22 cellular contexts compared by ENCODE assay signal in genomic region chr6:30155522-30156261, GRCh38. TPM values are rescaled to one million over a fixed set of nuclear protein-coding genes. Genes with fewer than 3 reads are reported as not detected.
DNase-seq lines count a peak whose midpoint lies in the region; ATAC-seq and TF ChIP-seq lines count a peak whose summit lies in the region.
"Had no signal": no experiment of that assay in that cellular context is flagged by ENCODE, and none has a peak within 500 bp of the region (broad histone marks: within the 10 kb centered on the region; RNA-seq: fewer than 3 reads in every experiment).

No MANE protein-coding gene starts in this region.

- H3K4me3 Mint-ChIP-seq in HFFc6 (peak overlapping the region; percentile 23; the same call in 1 of the 2 replicates), nephron (no peak overlapping the region)
- H3K4me3 Mint-ChIP-seq: activated CD8-positive, alpha-beta T cell treated with anti-CD3 and anti-CD28 coated beads, Interleukin-2, amount 10 ng/mL, durations not matched to agents 7 days and 5 days; activated T-cell treated with anti-CD3 and anti-CD28 coated beads, Interleukin-2, amount 50 U/mL, for 72 hours; dendritic cell treated with granulocyte-macrophage colony-stimulating factor and Interleukin-4, amounts not matched to agents 40 ng/mL and 50 ng/mL, for 4 days; nephron progenitor cell; T-helper 17 cell; WTC11 had no signal

- H3K36me3 Mint-ChIP-seq in HFFc6 (ENCODE audit: low read depth): no peaks in the 10 kb centered on the region
- H3K36me3 Mint-ChIP-seq in nephron (ENCODE audit: low read depth): no peaks in the 10 kb centered on the region
- H3K36me3 Mint-ChIP-seq: activated naive CD4-positive, alpha-beta T cell treated with anti-CD3 and anti-CD28 coated beads, Interleukin-2, amount 50 U/mL, for 72 hours; WTC11 had no signal

- H3K27ac ChIP-seq in duodenal mucosa (ENCODE audit: low read depth, low read length): peak overlapping the region; percentile 11
- H3K27ac ChIP-seq: prostate gland, testis had no signal

- H3K9ac ChIP-seq in duodenal mucosa (ENCODE audit: low read depth in 1 of 2, low read length in 2 of 2): peak overlapping the region in 1 of 2 donors; percentile 39

- H3K4me1 Mint-ChIP-seq in HFFc6 (ENCODE audit: low read depth): peaks cover 33% of the 10 kb centered on the region
- H3K4me1 Mint-ChIP-seq in nephron: peaks cover 16% of the 10 kb centered on the region
- H3K4me1 Mint-ChIP-seq: WTC11 had no signal

- H3K27ac Mint-ChIP-seq in HFFc6: no peak overlapping the region
- peak overlapping the region; percentile 72 to 82 (median 76) for H3K27ac Mint-ChIP-seq in nephron
- H3K27ac Mint-ChIP-seq: activated CD8-positive, alpha-beta T cell treated with anti-CD3 and anti-CD28 coated beads, Interleukin-2, amount 10 ng/mL, durations not matched to agents 7 days and 5 days; activated naive CD4-positive, alpha-beta T cell treated with anti-CD3 and anti-CD28 coated beads, Interleukin-2, amount 50 U/mL, for 72 hours; activated T-cell treated with anti-CD3 and anti-CD28 coated beads, Interleukin-2, amount 50 U/mL, for 72 hours; dendritic cell treated with granulocyte-macrophage colony-stimulating factor and Interleukin-4, amounts not matched to agents 40 ng/mL and 50 ng/mL, for 4 days; nephron progenitor cell; T-helper 17 cell; WTC11 had no signal

- TF ChIP-seq CTCF in HFFc6 (IDR thresholded peaks at IDR 0.05) (no peak), nephron (IDR thresholded peaks at IDR 0.05; ENCODE audit: unreplicated experiment in 3 of 3) (no peak)

- H3K4me3 ChIP-seq in duodenal mucosa (ENCODE audit: low read depth in 1 of 2, low read length in 2 of 2): no peak overlapping the region
- H3K4me3 ChIP-seq: body of pancreas, prostate gland, spleen, testis had no signal

- H3K27me3 Mint-ChIP-seq in HFFc6 (ENCODE audit: insufficient read depth) (peaks cover 29% of the 10 kb centered on the region), nephron (ENCODE audit: low read depth) (peaks cover 21% of the 10 kb centered on the region)

- no peak for ATAC-seq in HG02970 (IDR thresholded peaks at IDR 0.05; ENCODE audit: low FRiP score, unreplicated experiment)
- ATAC-seq: activated CD8-positive, alpha-beta T cell treated with anti-CD3 and anti-CD28 coated beads, Interleukin-2, amount 10 ng/mL, durations not matched to agents 7 days and 5 days; activated naive CD4-positive, alpha-beta T cell treated with anti-CD3 and anti-CD28 coated beads, Interleukin-2, amount 50 U/mL, for 72 hours; activated T-cell treated with anti-CD3 and anti-CD28 coated beads, Interleukin-2, amount 50 U/mL, for 72 hours; T-helper 17 cell; WTC11 had no signal

- peaks cover 28 to 29% of the 10 kb centered on the region in 2 donors for H3K4me1 ChIP-seq in duodenal mucosa (ENCODE audit: control insufficient read depth in 1 of 2, insufficient read depth in 2 of 2, low read length in 2 of 2)
- H3K4me1 ChIP-seq: prostate gland, testis had no signal

- H3K9me3 Mint-ChIP-seq in HFFc6: no peaks in the 10 kb centered on the region
- no peaks in the 10 kb centered on the region for H3K9me3 Mint-ChIP-seq in nephron
- H3K9me3 Mint-ChIP-seq: activated naive CD4-positive, alpha-beta T cell treated with anti-CD3 and anti-CD28 coated beads, Interleukin-2, amount 50 U/mL, for 72 hours; activated T-cell treated with anti-CD3 and anti-CD28 coated beads, Interleukin-2, amount 50 U/mL, for 72 hours; dendritic cell treated with granulocyte-macrophage colony-stimulating factor and Interleukin-4, amounts not matched to agents 40 ng/mL and 50 ng/mL, for 4 days; nephron progenitor cell; WTC11 had no signal

- H3K27me3 ChIP-seq in duodenal mucosa (ENCODE audit: control insufficient read depth in 1 of 2, insufficient read depth in 2 of 2, low read length in 2 of 2): no peaks in the 10 kb centered on the region
- H3K27me3 ChIP-seq: body of pancreas, testis had no signal

- no peaks in the 10 kb centered on the region for H3K9me3 ChIP-seq in duodenal mucosa (ENCODE audit: control insufficient read depth in 1 of 2, low read length in 2 of 2)
- H3K9me3 ChIP-seq: body of pancreas, prostate gland, spleen, testis had no signal

- no peaks in the 10 kb centered on the region for H3K36me3 ChIP-seq in duodenal mucosa (ENCODE audit: control insufficient read depth in 1 of 2, insufficient read depth in 2 of 2, low read length in 2 of 2)
- H3K36me3 ChIP-seq: prostate gland, spleen had no signal

- no peak for DNase-seq in HFFc6
- DNase-seq in DMS153 treated with DMSO at 0.1 percent for 48 hours (lab: John Stamatoyannopoulos, UW; ENCODE audit: unreplicated experiment): no peak
- no peak for DNase-seq in T-helper 1 cell
- DNase-seq: activated CD8-positive, alpha-beta T cell treated with anti-CD3 and anti-CD28 coated beads, Interleukin-2, amount 10 ng/mL, durations not matched to agents 7 days and 5 days; activated T-cell treated with anti-CD3 and anti-CD28 coated beads, Interleukin-2, amount 50 U/mL, for 72 hours; GDM1; NCI-H187 treated with DMSO at 0.1 percent for 48 hours; NCI-H510A; nephron progenitor cell; SHP77 treated with DMSO at 0.1 percent for 48 hours; spleen; T-helper 17 cell had no signal

RNA-seq across cellular contexts. Expression of gene TRIM10, which starts 5.3 kb away (rescaled TPM):
- not detected for total RNA-seq in HFFc6 (2021; fragmentation: NEBNext Ultra II Directional; extraction: Animal tissue kit (Norgen Biotek cat#: 25700))
- total RNA-seq: activated CD8-positive, alpha-beta T cell treated with anti-CD3 and anti-CD28 coated beads, Interleukin-2, amount 10 ng/mL, durations not matched to agents 7 days and 5 days; body of pancreas; epithelial cell of proximal tubule; prostate gland had no signal

RNA-seq across cellular contexts. Expression of gene TRIM15, which starts 7.7 kb away (rescaled TPM):
- total RNA-seq in HFFc6 (2021; fragmentation: NEBNext Ultra II Directional; extraction: Animal tissue kit (Norgen Biotek cat#: 25700)): not detected
- total RNA-seq: activated CD8-positive, alpha-beta T cell treated with anti-CD3 and anti-CD28 coated beads, Interleukin-2, amount 10 ng/mL, durations not matched to agents 7 days and 5 days; epithelial cell of proximal tubule; prostate gland; T-helper 17 cell had no signal

RNA-seq across cellular contexts. Expression of gene TRIM40, which starts 19.8 kb away (rescaled TPM):
- not detected for total RNA-seq in HFFc6 (2021; fragmentation: NEBNext Ultra II Directional; extraction: Animal tissue kit (Norgen Biotek cat#: 25700))
- total RNA-seq: activated CD8-positive, alpha-beta T cell treated with anti-CD3 and anti-CD28 coated beads, Interleukin-2, amount 10 ng/mL, durations not matched to agents 7 days and 5 days; activated T-cell treated with anti-CD3 and anti-CD28 coated beads, Interleukin-2, amount 50 U/mL, for 72 hours; body of pancreas; epithelial cell of proximal tubule; prostate gland; WTC11 had no signal

RNA-seq across cellular contexts. Expression of gene TRIM31, which starts 42.8 kb away (rescaled TPM):
- total RNA-seq in HFFc6 (2021; fragmentation: NEBNext Ultra II Directional; extraction: Animal tissue kit (Norgen Biotek cat#: 25700)): not detected
- total RNA-seq: activated CD8-positive, alpha-beta T cell treated with anti-CD3 and anti-CD28 coated beads, Interleukin-2, amount 10 ng/mL, durations not matched to agents 7 days and 5 days; activated naive CD4-positive, alpha-beta T cell treated with anti-CD3 and anti-CD28 coated beads, Interleukin-2, amount 50 U/mL, for 72 hours; epithelial cell of proximal tubule; spleen; T-helper 17 cell had no signal

RNA-seq across cellular contexts. Expression of gene TRIM26, which starts 57.5 kb away (rescaled TPM):
- 10 to 100 TPM; 29.4 to 34.4 (median 32.2) TPM for total RNA-seq in HFFc6 (2021; fragmentation: NEBNext Ultra II Directional; extraction: Animal tissue kit (Norgen Biotek cat#: 25700))
